1 cellular context compared by ENCODE assay signal in the genomic region with DNA sequence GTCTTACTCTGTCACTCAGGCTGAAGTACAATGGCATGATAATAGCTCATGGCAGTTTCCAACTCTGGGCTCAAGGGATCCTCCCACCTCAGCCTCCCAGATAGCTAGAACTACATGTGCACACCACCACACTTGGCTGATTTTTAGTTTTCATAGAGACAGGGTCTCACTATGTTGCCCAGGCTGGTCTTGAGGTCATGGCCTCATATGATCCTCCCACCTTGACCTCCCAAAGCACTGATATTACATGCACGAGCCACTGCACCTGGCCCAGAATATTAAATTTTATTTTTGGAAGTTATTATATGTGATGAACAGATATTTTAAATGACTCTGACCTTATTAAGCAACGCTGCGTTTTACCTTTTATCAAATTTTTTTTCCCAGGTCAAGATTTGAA.
TF ChIP-seq lines count a peak whose summit lies in the region.

No MANE protein-coding gene starts in this region.

TF ChIP-seq in SK-N-SH treated with all-trans-retinoic acid at 6 μM for 48 hours, 23 proteins besides CTCF, POLR2A, EP300 and RAD21 (continued from another document):
- no peak for TF ChIP-seq ZFP3 (CRISPR knock-in tag; IDR thresholded peaks at IDR 0.05)
- TF ChIP-seq ZNF70 (CRISPR knock-in tag; IDR thresholded peaks at IDR 0.05), result no peak
- TF ChIP-seq PATZ1 (CRISPR knock-in tag; IDR thresholded peaks at IDR 0.05; ENCODE audit: borderline replicate concordance), result no peak
- TF ChIP-seq BACH2 (CRISPR knock-in tag; IDR thresholded peaks at IDR 0.05; ENCODE audit: borderline replicate concordance), result no peak
- TF ChIP-seq ESRRG (CRISPR knock-in tag; IDR thresholded peaks at IDR 0.05), result no peak
- no peak for TF ChIP-seq ZC3H10 (CRISPR knock-in tag; IDR thresholded peaks at IDR 0.05)
- TF ChIP-seq, protein P1, sequence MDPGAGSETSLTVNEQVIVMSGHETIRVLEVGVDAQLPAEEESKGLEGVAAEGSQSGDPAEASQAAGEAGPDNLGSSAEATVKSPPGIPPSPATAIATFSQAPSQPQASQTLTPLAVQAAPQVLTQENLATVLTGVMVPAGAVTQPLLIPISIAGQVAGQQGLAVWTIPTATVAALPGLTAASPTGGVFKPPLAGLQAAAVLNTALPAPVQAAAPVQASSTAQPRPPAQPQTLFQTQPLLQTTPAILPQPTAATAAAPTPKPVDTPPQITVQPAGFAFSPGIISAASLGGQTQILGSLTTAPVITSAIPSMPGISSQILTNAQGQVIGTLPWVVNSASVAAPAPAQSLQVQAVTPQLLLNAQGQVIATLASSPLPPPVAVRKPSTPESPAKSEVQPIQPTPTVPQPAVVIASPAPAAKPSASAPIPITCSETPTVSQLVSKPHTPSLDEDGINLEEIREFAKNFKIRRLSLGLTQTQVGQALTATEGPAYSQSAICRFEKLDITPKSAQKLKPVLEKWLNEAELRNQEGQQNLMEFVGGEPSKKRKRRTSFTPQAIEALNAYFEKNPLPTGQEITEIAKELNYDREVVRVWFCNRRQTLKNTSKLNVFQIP (CRISPR knock-in tag; IDR thresholded peaks at IDR 0.05; ENCODE audit: borderline replicate concordance, low read depth), result no peak
TF ChIP-seq in SK-N-SH treated with all-trans-retinoic acid at 6 μM for 48 hours: peak in this region for 0.
